ENCODE assay signal across 31 cellular contexts in genomic region chr3:129989391-129989790, GRCh38. TPM values are rescaled to one million over a fixed set of nuclear protein-coding genes. Genes with fewer than 3 reads are reported as not detected.
"Had no signal": no experiment of that assay in that cellular context is flagged by ENCODE, and none has a peak within 500 bp of the region (broad histone marks: within the 10 kb centered on the region; RNA-seq: fewer than 3 reads in every experiment).

No MANE protein-coding gene starts in this region.

- H3K27me3 ChIP-seq: dorsolateral prefrontal cortex, stomach, suprapubic skin, tibial nerve, uterus had no signal

- H3K4me1 ChIP-seq: left lung, stomach, suprapubic skin, tibial nerve, uterus had no signal

- H3K4me1 Mint-ChIP-seq: activated naive CD8-positive, alpha-beta T cell treated with anti-CD3 and anti-CD28 coated beads, Interleukin-2, amount 50 U/mL, for 24 hours; central memory CD8-positive, alpha-beta T cell; natural killer cell; stimulated activated memory B cell treated with anti-CD40 and anti-IgM and Interleukin-4, amounts not matched to agents 10 μg/mL and 1 μg/mL and 100 μg/mL, for 72 hours had no signal

- H3K27ac ChIP-seq: dorsolateral prefrontal cortex, left lung, stomach, suprapubic skin, tibial nerve, uterus had no signal

- H3K9me3 Mint-ChIP-seq: activated CD4-positive, alpha-beta memory T cell treated with anti-CD3 and anti-CD28 coated beads for 36 hours; activated naive CD4-positive, alpha-beta T cell treated with anti-CD3 and anti-CD28 coated beads for 36 hours; activated naive CD8-positive, alpha-beta T cell treated with anti-CD3 and anti-CD28 coated beads, Interleukin-2, amount 50 U/mL, for 24 hours; activated T-cell treated with anti-CD3 and anti-CD28 coated beads, Interleukin-2, amount 50 U/mL, for 72 hours; central memory CD8-positive, alpha-beta T cell; effector memory CD8-positive, alpha-beta T cell; natural killer cell; stimulated activated memory B cell treated with anti-CD40 and anti-IgM and Interleukin-4, amounts not matched to agents 10 μg/mL and 1 μg/mL and 100 μg/mL, for 72 hours; T-helper 1 cell treated with Interleukin-12 subunit alpha and Interleukin-12 subunit beta and Interleukin-4 antibody, amounts not matched to agents 30 μg/mL and 1 μg/mL, for 36 hours had no signal

- H3K36me3 Mint-ChIP-seq: activated CD4-positive, alpha-beta memory T cell treated with anti-CD3 and anti-CD28 coated beads for 36 hours; natural killer cell; stimulated activated memory B cell treated with anti-CD40 and anti-IgM and Interleukin-4, amounts not matched to agents 10 μg/mL and 1 μg/mL and 100 μg/mL, for 72 hours had no signal

- DNase-seq: activated CD4-positive, alpha-beta memory T cell treated with anti-CD3 and anti-CD28 coated beads for 36 hours; activated CD4-positive, alpha-beta T cell treated with anti-CD3 and anti-CD28 coated beads for 48 hours; activated CD4-positive, CD25-positive, alpha-beta regulatory T cell; activated effector memory CD4-positive, alpha-beta T cell treated with Interleukin-2 at 50 U/mL for 16 hours; activated naive CD4-positive, alpha-beta T cell treated with anti-CD3 and anti-CD28 coated beads for 36 hours; activated naive CD8-positive, alpha-beta T cell treated with anti-CD3 and anti-CD28 coated beads, Interleukin-2, amount 50 U/mL, for 24 hours; activated T-cell treated with anti-CD3 and anti-CD28 coated beads, Interleukin-2, amount 50 U/mL, for 72 hours; dorsolateral prefrontal cortex; effector memory CD8-positive, alpha-beta T cell; foreskin melanocyte; left lung; midbrain; natural killer cell; nucleus accumbens; posterior cingulate gyrus; small intestine; stimulated activated CD4-positive, alpha-beta T cell treated with anti-CD3 and anti-CD28 coated beads, Interleukin-2, amount 100 ng/mL, for 24 hours; stomach; T1000; uterus had no signal

- H3K4me3 Mint-ChIP-seq: activated CD4-positive, alpha-beta memory T cell treated with anti-CD3 and anti-CD28 coated beads for 36 hours; activated naive CD4-positive, alpha-beta T cell treated with anti-CD3 and anti-CD28 coated beads for 36 hours; activated naive CD8-positive, alpha-beta T cell treated with anti-CD3 and anti-CD28 coated beads, Interleukin-2, amount 50 U/mL, for 24 hours; activated T-cell treated with anti-CD3 and anti-CD28 coated beads, Interleukin-2, amount 50 U/mL, for 72 hours; central memory CD8-positive, alpha-beta T cell; effector memory CD8-positive, alpha-beta T cell; natural killer cell; stimulated activated memory B cell treated with anti-CD40 and anti-IgM and Interleukin-4, amounts not matched to agents 10 μg/mL and 1 μg/mL and 100 μg/mL, for 72 hours; T-helper 1 cell treated with Interleukin-12 subunit alpha and Interleukin-12 subunit beta and Interleukin-4 antibody, amounts not matched to agents 30 μg/mL and 1 μg/mL, for 36 hours had no signal

- H3K36me3 ChIP-seq: left lung, stomach, suprapubic skin, tibial nerve, uterus had no signal

- ATAC-seq: activated naive CD8-positive, alpha-beta T cell treated with anti-CD3 and anti-CD28 coated beads, Interleukin-2, amount 50 U/mL, for 24 hours; activated T-cell treated with anti-CD3 and anti-CD28 coated beads, Interleukin-2, amount 50 U/mL, for 72 hours; effector memory CD8-positive, alpha-beta T cell; esophagus mucosa; left lung; natural killer cell; sciatic nerve; stimulated activated memory B cell treated with anti-CD40 and anti-IgM and Interleukin-4, amounts not matched to agents 10 μg/mL and 1 μg/mL and 100 μg/mL, for 72 hours had no signal

- H3K27ac Mint-ChIP-seq: activated CD4-positive, alpha-beta memory T cell treated with anti-CD3 and anti-CD28 coated beads for 36 hours; activated naive CD4-positive, alpha-beta T cell treated with anti-CD3 and anti-CD28 coated beads for 36 hours; activated naive CD8-positive, alpha-beta T cell treated with anti-CD3 and anti-CD28 coated beads, Interleukin-2, amount 50 U/mL, for 24 hours; activated T-cell treated with anti-CD3 and anti-CD28 coated beads, Interleukin-2, amount 50 U/mL, for 72 hours; effector memory CD8-positive, alpha-beta T cell; natural killer cell; stimulated activated memory B cell treated with anti-CD40 and anti-IgM and Interleukin-4, amounts not matched to agents 10 μg/mL and 1 μg/mL and 100 μg/mL, for 72 hours; T-helper 1 cell treated with Interleukin-12 subunit alpha and Interleukin-12 subunit beta and Interleukin-4 antibody, amounts not matched to agents 30 μg/mL and 1 μg/mL, for 36 hours had no signal

- H3K4me3 ChIP-seq: dorsolateral prefrontal cortex, left lung, stomach, suprapubic skin, tibial nerve, uterus had no signal

RNA-seq across cellular contexts. Expression of gene TRH, which starts 14.9 kb away (rescaled TPM):
- total RNA-seq: activated CD4-positive, alpha-beta memory T cell treated with anti-CD3 and anti-CD28 coated beads for 36 hours; activated naive CD4-positive, alpha-beta T cell treated with anti-CD3 and anti-CD28 coated beads for 36 hours; activated T-cell treated with anti-CD3 and anti-CD28 coated beads, Interleukin-2, amount 50 U/mL, for 72 hours; endothelial cell of umbilical vein; esophagus mucosa; kidney epithelial cell; left lung; lung microvascular endothelial cell; natural killer cell; renal cortical epithelial cell; sciatic nerve; suprapubic skin; tibial nerve had no signal
- polyA plus RNA-seq: endothelial cell of umbilical vein, stomach had no signal
